Comparison of ENCODE assay signal across 14 cellular contexts in the genomic region with DNA sequence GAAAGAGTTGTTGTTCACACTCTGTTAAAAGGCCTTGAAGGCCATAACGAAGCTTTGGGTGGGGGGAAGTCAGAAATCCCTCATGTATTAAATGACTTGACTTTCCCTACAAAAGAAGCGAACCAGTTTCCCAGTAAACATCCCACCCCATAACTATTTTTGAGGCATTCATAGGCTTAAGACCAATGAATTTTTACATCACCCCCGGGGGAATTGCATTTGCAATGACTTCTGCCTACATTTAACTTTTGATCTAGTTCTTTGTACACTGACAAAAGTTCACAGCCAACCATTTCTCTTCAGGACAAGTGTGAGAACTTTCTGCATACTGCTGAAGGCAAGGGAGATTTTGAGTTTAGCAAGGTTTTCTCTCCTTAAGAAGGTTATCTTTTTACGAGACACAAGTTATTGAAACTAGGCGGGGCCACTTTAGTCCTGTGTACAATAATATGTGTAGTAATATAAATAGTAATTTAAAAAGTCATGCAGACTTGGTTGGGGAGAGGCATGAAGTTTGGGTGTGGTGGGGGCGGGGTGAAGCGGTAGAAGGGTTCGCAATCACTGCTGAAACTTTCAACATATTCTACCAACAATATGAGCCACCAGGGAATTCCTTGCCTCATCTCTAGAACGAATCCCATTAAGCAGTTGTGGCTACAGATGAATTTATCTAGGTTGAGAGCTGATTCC. TPM values are rescaled to one million over a fixed set of nuclear protein-coding genes. Genes with fewer than 3 reads are reported as not detected.
DNase-seq lines count a peak whose midpoint lies in the region; ATAC-seq, FAIRE-seq and TF ChIP-seq lines count a peak whose summit lies in the region.
"Had no signal": no experiment of that assay in that cellular context is flagged by ENCODE, and none has a peak within 500 bp of the region (broad histone marks: within the 10 kb centered on the region; RNA-seq: fewer than 3 reads in every experiment).

No MANE protein-coding gene starts in this region.

- H3K27me3 ChIP-seq in CD4-positive, CD25-positive, alpha-beta regulatory T cell (ENCODE audit: control insufficient read depth, insufficient read depth, low read length): no peaks in the 10 kb centered on the region
- no peaks in the 10 kb centered on the region for H3K27me3 ChIP-seq in IMR-90 (ENCODE audit: control insufficient read depth, insufficient read depth, low read length)
- H3K27me3 ChIP-seq in K562 (ENCODE audit: control insufficient read depth in 2 of 2, insufficient read depth in 2 of 2, low read length in 2 of 2): no peaks in the 10 kb centered on the region
- H3K27me3 ChIP-seq in liver (ENCODE audit: control insufficient read depth in 4 of 4, insufficient read depth in 4 of 4, low read length in 3 of 4): no peaks in the 10 kb centered on the region
- H3K27me3 ChIP-seq: vagina had no signal

- H3K27me3 Mint-ChIP-seq in CD4-positive, CD25-positive, alpha-beta regulatory T cell: peaks cover 6% of the 10 kb centered on the region

- in situ Hi-C loops in IMR-90 (cut with MboI; ENCODE audit: low sequenced_read_pairs): no loop called here
- in situ Hi-C loops in K562 (cut with MboI): no loop called here

- H3K4me1 Mint-ChIP-seq in CD4-positive, CD25-positive, alpha-beta regulatory T cell: peaks cover 37 to 74% (median 55%) of the 10 kb centered on the region in 4 donors

- no peak overlapping the region for H3K18ac ChIP-seq in IMR-90 (ENCODE audit: low read depth, low read length)

- H3K9me1 ChIP-seq in IMR-90 (ENCODE audit: insufficient read depth, low read length) (peaks cover 9% of the 10 kb centered on the region; the same call in 1 of the 2 replicates), K562 (ENCODE audit: control insufficient read depth, insufficient read depth, low read length) (no peaks in the 10 kb centered on the region)

- TF ChIP-seq RAD21 in IMR-90 (IDR thresholded peaks at IDR 0.05; ENCODE audit: low read length) (no peak), K562 (CRISPR knock-in tag; conservative IDR thresholded peaks at IDR 0.05 in 1 of 2, IDR thresholded peaks at IDR 0.05 in 1 of 2) (no peak), liver (IDR thresholded peaks at IDR 0.05) (no peak)

- dilution Hi-C loops in IMR-90 (cut with HindIII; ENCODE audit: low sequenced_read_pairs, unreplicated experiment): no loop called here

- H2BK20ac ChIP-seq in IMR-90 (ENCODE audit: low read depth, low read length): 0 out of 2 replicates have a peak overlapping the region, but pooled peaks have one; percentile 16

- no peaks in the 10 kb centered on the region for H3K9me3 ChIP-seq in CD4-positive, CD25-positive, alpha-beta regulatory T cell (ENCODE audit: control insufficient read depth in 2 of 2, low read length in 2 of 2)
- H3K9me3 ChIP-seq in IMR-90 (ENCODE audit: control insufficient read depth, insufficient read depth, low read length) (no peaks in the 10 kb centered on the region), K562 (replicated peaks; ENCODE audit: control insufficient read depth, insufficient read depth, low read depth, low read length) (no peaks in the 10 kb centered on the region), liver (ENCODE audit: control insufficient read depth in 4 of 4, low read length in 3 of 4) (no peaks in the 10 kb centered on the region)
- H3K9me3 ChIP-seq: vagina had no signal

- no peak overlapping the region for H4K91ac ChIP-seq in IMR-90 (ENCODE audit: insufficient read depth, low read depth, low read length)

- no peak overlapping the region for H4K5ac ChIP-seq in IMR-90 (ENCODE audit: low read depth, low read length)

- TF ChIP-seq CTCF in IMR-90 (conservative IDR thresholded peaks at IDR 0.05; ENCODE audit: low read depth, low read length): no peak
- TF ChIP-seq CTCF in K562 (IDR thresholded peaks at IDR 0.05 in 2 of 3, conservative IDR thresholded peaks at IDR 0.05 in 1 of 3; ENCODE audit: insufficient read depth in 2 of 3, low read depth in 1 of 3, low read length in 3 of 3): no peak
- TF ChIP-seq CTCF in liver (IDR thresholded peaks at IDR 0.05; ENCODE audit: low read depth, low read length, missing input control): no peak

- H2BK15ac ChIP-seq in IMR-90 (ENCODE audit: low read depth, low read length): no peak overlapping the region

- H3K23ac ChIP-seq in IMR-90 (ENCODE audit: low read depth, low read length): peak overlapping the region; percentile 39; the same call in 1 of the 2 replicates

- H2BK5ac ChIP-seq in IMR-90 (ENCODE audit: low read depth, low read length, poor library complexity, severe bottlenecking): no peak overlapping the region

- peak overlapping the region; percentile 1 to 93 (median 90) for H3K4me3 Mint-ChIP-seq in CD4-positive, CD25-positive, alpha-beta regulatory T cell

- no peak overlapping the region for H3K4ac ChIP-seq in IMR-90 (ENCODE audit: low read depth, low read length)

- H3K9ac ChIP-seq in IMR-90 (ENCODE audit: low read depth, low read length) (no peak overlapping the region), K562 (ENCODE audit: insufficient read depth in 1 of 2, low read depth in 2 of 2, low read length in 2 of 2) (no peak overlapping the region), liver (ENCODE audit: low read depth in 1 of 2, low read length in 2 of 2) (peak overlapping the region in 1 of 2 donors; percentile 82)

- DNase-seq in CD4-positive, CD25-positive, alpha-beta regulatory T cell: peak in 1 of 3 donors; percentile 61
- DNase-seq in IMR-90 (no peak), K562 (ENCODE audit: extremely low read depth in 1 of 4, low spot score in 3 of 4) (no peak), SW 1271 (lab: John Stamatoyannopoulos, UW) (no peak), NCI-H1930 (lab: John Stamatoyannopoulos, UW) (no peak)
- DNase-seq: DMS153; effector CD4-positive, alpha-beta T cell; left cardiac atrium; naive thymus-derived CD4-positive, alpha-beta T cell had no signal

- no peaks in the 10 kb centered on the region for H3K36me3 Mint-ChIP-seq in CD4-positive, CD25-positive, alpha-beta regulatory T cell

- H3K36me3 ChIP-seq in CD4-positive, CD25-positive, alpha-beta regulatory T cell (ENCODE audit: control insufficient read depth, insufficient read depth, low read length): no peaks in the 10 kb centered on the region
- H3K36me3 ChIP-seq in IMR-90 (ENCODE audit: control insufficient read depth, insufficient read depth, low read length): no peaks in the 10 kb centered on the region
- no peaks in the 10 kb centered on the region for H3K36me3 ChIP-seq in K562 (ENCODE audit: control insufficient read depth, insufficient read depth, low read length)
- no peaks in the 10 kb centered on the region for H3K36me3 ChIP-seq in liver (ENCODE audit: control insufficient read depth in 4 of 4, insufficient read depth in 3 of 4, low read depth in 1 of 4, low read length in 3 of 4)
- H3K36me3 ChIP-seq: vagina had no signal

- ATAC-seq in CD4-positive, CD25-positive, alpha-beta regulatory T cell (ENCODE audit: low read depth in 2 of 2): no peak
- ATAC-seq in IMR-90 (ENCODE audit: low read depth) (no peak), K562 (no peak), HG03139 (IDR thresholded peaks at IDR 0.05; ENCODE audit: unreplicated experiment) (no peak), GM18907 (IDR thresholded peaks at IDR 0.05; ENCODE audit: unreplicated experiment) (no peak)
- ATAC-seq: left cardiac atrium; naive thymus-derived CD4-positive, alpha-beta T cell had no signal

- WGBS in IMR-90 (ENCODE audit: extremely low coverage in 2 of 2, insufficient read length in 1 of 2), 2 experiments: 90% methylated on average over 2 of the region's 9 CpGs; no CpG with 5 or more reads in 1 of the 2 experiments
- 58% methylated on average over 9 of the region's 9 CpGs for WGBS in K562 (ENCODE audit: insufficient coverage, low coverage, missing lambda C conversion rate)
- WGBS in liver: 48% methylated on average over 9 of the region's 9 CpGs

- peak overlapping the region; percentile 81 for H3K4me3 ChIP-seq in CD4-positive, CD25-positive, alpha-beta regulatory T cell (ENCODE audit: low read depth, low read length)
- H3K4me3 ChIP-seq in IMR-90 (ENCODE audit: insufficient read depth, low read depth, low read length): no peak overlapping the region
- H3K4me3 ChIP-seq in K562: no peak overlapping the region
- H3K4me3 ChIP-seq in liver (ENCODE audit: low read depth in 1 of 3, low read length in 3 of 3): peak overlapping the region; percentile 74 to 94 (median 89)
- H3K4me3 ChIP-seq: vagina had no signal

- H2BK120ac ChIP-seq in IMR-90 (ENCODE audit: low read depth, low read length): no peak overlapping the region

- H2AK9ac ChIP-seq in IMR-90 (replicated peaks; ENCODE audit: low read depth, low read length, poor library complexity): no peak overlapping the region

- H3K79me1 ChIP-seq in IMR-90 (ENCODE audit: low read depth in 1 of 2, low read length in 2 of 2): peaks cover 7 to 67% of the 10 kb centered on the region in 2 experiments; a peak in 3 of 4 replicates

- peaks cover 68% of the 10 kb centered on the region for H3K79me2 ChIP-seq in K562 (ENCODE audit: control insufficient read depth, insufficient read depth, low read length)

- peak overlapping the region; percentile 10 for H3K27ac ChIP-seq in CD4-positive, CD25-positive, alpha-beta regulatory T cell (ENCODE audit: insufficient read depth, low read length, poor library complexity, severe bottlenecking)
- H3K27ac ChIP-seq in IMR-90 (ENCODE audit: insufficient read depth, low read length) (no peak overlapping the region), K562 (ENCODE audit: extremely low read depth, low read depth, low read length) (no peak overlapping the region), liver (ENCODE audit: low read depth in 1 of 2, low read length in 2 of 2) (peak overlapping the region; percentile 83 to 90)
- H3K27ac ChIP-seq: vagina had no signal

- TF ChIP-seq EP300 in K562 (IDR thresholded peaks at IDR 0.05; ENCODE audit: low read length): no peak

- H3K56ac ChIP-seq in IMR-90 (ENCODE audit: extremely low read depth, insufficient read depth, low read length): no peak overlapping the region

- H3K9me3 Mint-ChIP-seq in CD4-positive, CD25-positive, alpha-beta regulatory T cell: no peaks in the 10 kb centered on the region
- H3K9me3 Mint-ChIP-seq: naive thymus-derived CD4-positive, alpha-beta T cell had no signal

- FAIRE-seq in K562 (lab: Jason Lieb, UNC): no peak
- FAIRE-seq: GM12892 had no signal

- H2AFZ ChIP-seq in IMR-90 (replicated peaks; ENCODE audit: low read length, poor library complexity) (no peak overlapping the region), K562 (ENCODE audit: low read depth, low read length) (no peak overlapping the region)

- POLR2A ChIA-PET in IMR-90 (lab: Charles Lee; ENCODE audit: unreplicated experiment): no interaction called here
- POLR2A ChIA-PET in K562 (lab: Yijun Ruan, JAX): interaction anchor here (1.5 to 3.0 kb wide), 2 partner anchors 9 to 10 kb away, joined by 5 to 11 read pairs; no protein-coding TSS in a partner anchor

- H3K27ac Mint-ChIP-seq in CD4-positive, CD25-positive, alpha-beta regulatory T cell: peak overlapping the region in 2 of 3 donors; percentile 52 to 57
- H3K27ac Mint-ChIP-seq: naive thymus-derived CD4-positive, alpha-beta T cell had no signal

- no peak overlapping the region for H4K8ac ChIP-seq in IMR-90 (ENCODE audit: low read depth in 2 of 2, low read length in 2 of 2)

- H3K14ac ChIP-seq in IMR-90 (replicated peaks; ENCODE audit: low read depth, low read length): no peak overlapping the region

- no TSS peak for BruUV-seq in IMR-90 (replicated peaks; lab: Mats Ljungman, UMichigan)
- no TSS peak for BruUV-seq in K562 (replicated peaks; lab: Mats Ljungman, UMichigan)

- intact Hi-C loops in IMR-90 (cut with micrococcal nuclease): loop anchor here (5.0 kb wide), 1 partner anchor 54 kb away; no protein-coding TSS in a partner anchor
- intact Hi-C loops in K562 (cut with micrococcal nuclease): no loop called here

- H4K20me1 ChIP-seq in IMR-90 (ENCODE audit: insufficient read depth, low read length) (peaks cover 15% of the 10 kb centered on the region; the same call in 1 of the 2 replicates), K562 (replicated peaks; ENCODE audit: control insufficient read depth, insufficient read depth, low read length) (no peaks in the 10 kb centered on the region)

- peaks cover 74% of the 10 kb centered on the region for H3K4me1 ChIP-seq in CD4-positive, CD25-positive, alpha-beta regulatory T cell (ENCODE audit: control insufficient read depth, insufficient read depth, low read length, poor library complexity, severe bottlenecking)
- H3K4me1 ChIP-seq in IMR-90 (ENCODE audit: control insufficient read depth, insufficient read depth, low read length) (peaks cover 11% of the 10 kb centered on the region), K562 (replicated peaks in 1 of 2; ENCODE audit: control insufficient read depth in 2 of 2, insufficient read depth in 2 of 2, low read length in 2 of 2) (peaks cover 25 to 47% of the 10 kb centered on the region in 2 experiments), liver (ENCODE audit: control insufficient read depth in 4 of 4, insufficient read depth in 4 of 4, low read length in 3 of 4) (peaks cover 11 to 61% (median 32%) of the 10 kb centered on the region in 4 donors)

- TF ChIP-seq POLR2A in IMR-90 (IDR thresholded peaks at IDR 0.05; ENCODE audit: low read depth, low read length) (no peak), K562 (conservative IDR thresholded peaks at IDR 0.05) (no peak)

- CTCF ChIA-PET in IMR-90 (lab: Yijun Ruan, JAX) (no interaction called here), K562 (lab: Yijun Ruan, JAX; ENCODE audit: low intra/inter-chr PET ratio) (no interaction called here)

- H3K4me2 ChIP-seq in IMR-90 (ENCODE audit: low read depth, low read length) (no peak overlapping the region), K562 (ENCODE audit: insufficient read depth, low read length) (peak overlapping the region; percentile 74; the same call in 1 of the 2 replicates)

- H2AK5ac ChIP-seq in IMR-90 (ENCODE audit: low read depth, low read length): 0 out of 2 replicates have a peak overlapping the region, but pooled peaks have one; percentile 5

RNA-seq across cellular contexts. Expression of gene TJP2, which starts 2.5 kb away (rescaled TPM):
- total RNA-seq in CD4-positive, CD25-positive, alpha-beta regulatory T cell: 13.9 TPM
- 10 to 100 TPM in 2 of 4 donors, 1 to 10 TPM in 2; 5.3 to 11.3 (median 8.7) TPM for polyA plus RNA-seq in CD4-positive, CD25-positive, alpha-beta regulatory T cell
- total RNA-seq in IMR-90 (2012; rRNA removed): 49.3 and 53.6 TPM in 2 replicates
- 38.3 and 40.2 TPM in 2 replicates for polyA plus RNA-seq in IMR-90 (2012; rRNA removed)
- polyA plus RNA-seq in IMR-90 (2012; cell fraction: cytosol; rRNA removed): 19.5 and 21.8 TPM in 2 replicates
- polyA plus RNA-seq in IMR-90 (2012; cell fraction: nucleus; rRNA removed; ENCODE audit: low replicate concordance): 40.5 and 57.5 TPM in 2 replicates
- total RNA-seq in K562 (2011; cell fraction: chromatin; rRNA removed; ENCODE audit: low replicate concordance): 65.2 and 119 TPM in 2 replicates
- 35.0 and 35.9 TPM in 2 replicates for total RNA-seq in K562 (2011; cell fraction: nucleolus; rRNA removed)
- total RNA-seq in K562 (2011; cell fraction: nucleoplasm; rRNA removed): 57.6 and 73.1 TPM in 2 replicates
- total RNA-seq in K562 (2014; rRNA removed): 14.9 and 18.5 TPM in 2 replicates
- 16.8 and 17.4 TPM in 2 replicates for total RNA-seq in K562 (2014; rRNA removed; fragmentation: Illumina TruSeq; extraction: Trizol)
- total RNA-seq in K562 (2015; rRNA removed; fragmentation: Illumina TruSeq; extraction: Trizol): 13.3 and 14.0 TPM in 2 replicates
- total RNA-seq in K562 (2021): 17.7 and 19.4 TPM in 2 replicates
- 24.1 TPM in 2 replicates for polyA plus RNA-seq in K562 (2011; rRNA removed)
- 8.9 and 13.3 TPM in 2 replicates for polyA plus RNA-seq in K562 (2011; cell fraction: cytosol; rRNA removed)
- polyA plus RNA-seq in K562 (2011; cell fraction: nucleus; rRNA removed): 34.6 and 49.8 TPM in 2 replicates
- 15.6 and 17.7 TPM in 2 replicates for polyA plus RNA-seq in K562 (2012)
- polyA plus RNA-seq in K562 (2014; fragmentation: Illumina TruSeq; extraction: Trizol): 13.1 and 17.2 TPM in 2 replicates
- polyA plus RNA-seq in K562 (2014; fragmentation: Nextera tagmentation; extraction: Ambion mirVana): 1 to 10 TPM; 4.0 to 4.5 TPM
- polyA plus RNA-seq in K562 (2014; rRNA removed): 12.8 and 13.4 TPM in 2 replicates
- 20.1 and 27.5 TPM in 2 replicates for polyA minus RNA-seq in K562 (2011; rRNA and poly(A)+ RNA removed)
- polyA minus RNA-seq in K562 (2011; cell fraction: cytosol; rRNA and poly(A)+ RNA removed): 14.5 and 14.7 TPM in 2 replicates
- 13.7 and 25.8 TPM in 2 replicates for polyA minus RNA-seq in K562 (2011; cell fraction: nucleus; rRNA and poly(A)+ RNA removed)
- total RNA-seq in liver: 10 to 100 TPM; 40.9 to 74.0 TPM
- 10 to 100 TPM; 23.2 to 24.3 TPM for polyA plus RNA-seq in liver

Comparison
In these comparisons a context has a peak if more than half of its experiments do, and no peak if none do; other contexts are left out.
1. H3K27ac ChIP-seq: peak in CD4-positive, CD25-positive, alpha-beta regulatory T cell (single experiment) and liver (2 of 2); none in IMR-90 (single experiment) and K562 (single experiment).
2. H3K4me3 ChIP-seq: peak in CD4-positive, CD25-positive, alpha-beta regulatory T cell (single experiment) and liver (3 of 3); none in IMR-90 (single experiment) and K562 (single experiment).